13 cellular contexts compared by ENCODE assay signal in genomic region chr15:74458473-74458872, GRCh38. TPM values are rescaled to one million over a fixed set of nuclear protein-coding genes. Genes with fewer than 3 reads are reported as not detected.
"Had no signal": no experiment of that assay in that cellular context is flagged by ENCODE, and none has a peak within 500 bp of the region (broad histone marks: within the 10 kb centered on the region; RNA-seq: fewer than 3 reads in every experiment).

No MANE protein-coding gene starts in this region.

- ATAC-seq: effector memory CD8-positive, alpha-beta T cell; lower lobe of right lung; naive thymus-derived CD4-positive, alpha-beta T cell had no signal

- H3K4me3 ChIP-seq: lower lobe of right lung had no signal

- H3K27ac ChIP-seq: lower lobe of right lung had no signal

- DNase-seq: activated CD4-positive, alpha-beta T cell treated with anti-CD3 and anti-CD28 coated beads, Interleukin-2, amount 50 U/mL, for 4 hours; activated gamma-delta T cell treated with Interleukin-2 at 50 U/mL for 16 hours; activated T-cell treated with anti-CD3 and anti-CD28 coated beads, Interleukin-2, amount 50 U/mL, for 48 hours; caudate nucleus; cortex of kidney; effector memory CD8-positive, alpha-beta T cell; erythroblast; hippocampal formation; lower lobe of right lung; naive thymus-derived CD4-positive, alpha-beta T cell; stimulated activated CD4-positive, alpha-beta T cell treated with anti-CD3 and anti-CD28 coated beads, Interleukin-12 subunit alpha, Interleukin-12 subunit beta, amount 100 ng/mL, for 4 hours; stimulated activated naive CD4-positive, alpha-beta T cell; trophoblast cell had no signal

- H3K9me3 ChIP-seq: lower lobe of right lung had no signal

RNA-seq across cellular contexts. Expression of gene SEMA7A, which starts 24.7 kb away (rescaled TPM):
- polyA plus RNA-seq: naive thymus-derived CD4-positive, alpha-beta T cell had no signal
